17 cellular contexts compared by ENCODE assay signal in the genomic region with DNA sequence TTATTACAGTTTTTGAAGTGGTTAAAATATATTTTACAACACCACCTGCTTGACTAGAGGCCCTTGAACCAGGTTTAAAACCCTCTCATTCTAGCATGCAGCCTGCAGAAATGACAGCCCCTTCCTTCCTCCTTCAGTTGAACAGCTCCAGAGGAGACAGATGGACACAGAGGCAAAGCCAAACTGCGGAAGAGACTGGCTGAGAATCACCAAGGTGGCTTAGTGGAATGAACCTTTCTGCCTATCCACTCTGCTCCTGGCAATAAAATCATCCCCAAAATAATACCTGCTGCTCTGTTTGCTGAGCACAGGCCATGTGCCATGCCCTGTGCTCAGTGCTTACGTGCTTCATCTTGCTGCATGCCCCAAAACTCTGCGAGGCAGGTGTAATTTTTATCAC. TPM values are rescaled to one million over a fixed set of nuclear protein-coding genes. Genes with fewer than 3 reads are reported as not detected.
DNase-seq lines count a peak whose midpoint lies in the region.
"Had no signal": no experiment of that assay in that cellular context is flagged by ENCODE, and none has a peak within 500 bp of the region (broad histone marks: within the 10 kb centered on the region; RNA-seq: fewer than 3 reads in every experiment).

No MANE protein-coding gene starts in this region.

- DNase-seq in NCI-H82 (lab: John Stamatoyannopoulos, UW): peak; percentile 49
- no peak for DNase-seq in NCI-H82 treated with DMSO at 0.1 percent for 48 hours (lab: John Stamatoyannopoulos, UW; ENCODE audit: unreplicated experiment)
- DNase-seq in NCI-H187 treated with DMSO at 0.1 percent for 48 hours (lab: John Stamatoyannopoulos, UW): peak; percentile 7
- peak; percentile 47 for DNase-seq in cerebellum (ENCODE audit: low spot score)
- no peak for DNase-seq in NCI-H1048 (lab: John Stamatoyannopoulos, UW)
- DNase-seq in medulla oblongata (ENCODE audit: extremely low spot score): no peak
- no peak for DNase-seq in NCI-H1694 treated with DMSO at 0.1 percent for 48 hours (lab: John Stamatoyannopoulos, UW)
- DNase-seq: ACHN; CD4-positive, CD25-positive, alpha-beta regulatory T cell; DND-41; GF-D8; HCEC 1CT; HFFc6; IMR-90; KG1 had no signal

RNA-seq across cellular contexts. Expression of gene PLPP4, which starts 23.9 kb away (rescaled TPM):
- total RNA-seq in cerebellum: 27.6 TPM
- total RNA-seq: CD4-positive, CD25-positive, alpha-beta regulatory T cell; H1; HT-29 had no signal

Comparison
In these comparisons a context has a peak if more than half of its experiments do, and no peak if none do; other contexts are left out.
1. DNase-seq: peak in NCI-H82 (single experiment), NCI-H187 treated with DMSO at 0.1 percent for 48 hours (single experiment) and cerebellum (single experiment); none in NCI-H82 treated with DMSO at 0.1 percent for 48 hours (single experiment), NCI-H1048 (single experiment), medulla oblongata (single experiment) and NCI-H1694 treated with DMSO at 0.1 percent for 48 hours (single experiment).